Comparison of ENCODE assay signal across 8 cellular contexts in the genomic region with DNA sequence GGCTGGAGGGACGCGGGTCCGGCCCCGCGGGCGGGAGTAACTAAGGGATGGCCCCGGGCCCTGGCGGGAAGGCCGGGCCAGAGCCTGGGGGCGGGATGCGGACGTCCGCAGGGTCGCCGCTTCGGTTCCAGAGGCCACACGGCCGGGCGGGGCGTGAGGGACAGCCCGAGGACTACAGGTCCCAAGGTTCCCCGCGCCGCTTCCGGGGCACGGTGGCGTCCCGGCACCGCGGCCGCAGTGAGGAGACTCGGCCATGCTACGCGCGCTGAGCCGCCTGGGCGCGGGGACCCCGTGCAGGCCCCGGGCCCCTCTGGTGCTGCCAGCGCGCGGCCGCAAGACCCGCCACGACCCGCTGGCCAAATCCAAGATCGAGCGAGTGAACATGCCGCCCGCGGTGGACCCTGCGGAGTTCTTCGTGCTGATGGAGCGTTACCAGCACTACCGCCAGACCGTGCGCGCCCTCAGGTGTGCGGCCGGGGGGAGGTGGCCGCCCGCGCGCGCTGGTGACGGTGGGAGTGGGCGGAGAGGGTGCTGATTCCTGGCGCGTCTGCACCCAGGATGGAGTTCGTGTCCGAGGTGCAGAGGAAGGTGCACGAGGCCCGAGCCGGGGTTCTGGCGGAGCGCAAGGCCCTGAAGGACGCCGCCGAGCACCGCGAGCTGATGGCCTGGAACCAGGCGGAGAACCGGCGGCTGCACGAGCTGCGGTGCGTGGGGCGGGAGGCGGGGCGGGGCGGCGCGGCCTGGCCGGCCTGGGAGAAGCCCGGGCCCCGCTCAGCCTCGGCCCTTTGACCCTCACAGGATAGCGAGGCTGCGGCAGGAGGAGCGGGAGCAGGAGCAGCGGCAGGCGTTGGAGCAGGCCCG. TPM values are rescaled to one million over a fixed set of nuclear protein-coding genes. Genes with fewer than 3 reads are reported as not detected.
DNase-seq lines count a peak whose midpoint lies in the region; ATAC-seq, FAIRE-seq and TF ChIP-seq lines count a peak whose summit lies in the region.

A gene (plus strand): TSS at position 237 of the 861 bp plus-strand sequence. CDS start 17 bp downstream, at position 254.

- CTCF ChIA-PET in Panc1 (lab: Charles Lee) = interaction anchor here (0.5 kb wide), 1 partner anchor 115 kb away, joined by 3 read pairs; no protein-coding TSS in a partner anchor
- CTCF ChIA-PET in naive thymus-derived CD4-positive, alpha-beta T cell (lab: Charles Lee) = no interaction called here

- peak within 1 kb of the TSS; percentile 82 to 95 (median 92) for H3K4me3 Mint-ChIP-seq in naive thymus-derived CD4-positive, alpha-beta T cell
- H3K4me3 Mint-ChIP-seq in stimulated activated memory B cell treated with anti-CD40 and anti-IgM and Interleukin-4, amounts not matched to agents 10 μg/mL and 1 μg/mL and 100 μg/mL, for 72 hours = peak within 1 kb of the TSS; percentile 92

- peak; percentile 63 for DNase-seq in D721Med (ENCODE audit: insufficient read length, low spot score)
- peak; percentile 93 for DNase-seq in HTR-8/SVneo (ENCODE audit: insufficient read length, low spot score)
- no peak for DNase-seq in Panc1 (ENCODE audit: low read depth, low spot score)
- DNase-seq in activated T-helper 1 cell treated with Interleukin-2 at 50 U/mL for 16 hours (ENCODE audit: low read depth) = peak; percentile 63
- DNase-seq in fibroblast of gingiva (ENCODE audit: low read depth) = peak; percentile 88
- DNase-seq in naive thymus-derived CD4-positive, alpha-beta T cell = peak; percentile 63 to 89 (median 76)

- intact Hi-C loops in Panc1 (cut with micrococcal nuclease; ENCODE audit: unreplicated experiment) = no loop called here
- intact Hi-C loops in naive thymus-derived CD4-positive, alpha-beta T cell (cut with micrococcal nuclease) = loop anchor here (1.0 to 5.0 kb wide), 9 partner anchors 111 to 394 kb away; a partner anchor contains a TSS

- no peak for TF ChIP-seq CTCF in D721Med (IDR thresholded peaks at IDR 0.05; ENCODE audit: insufficient read depth, missing control alignments)
- TF ChIP-seq CTCF in Panc1 (IDR thresholded peaks at IDR 0.05) = no peak

- BruUV-seq in Panc1 (replicated peaks; lab: Mats Ljungman, UMichigan) = no TSS peak

- in situ Hi-C loops in Panc1 (cut with HindIII; ENCODE audit: low pct_unique_long_range_greater_than_20kb, low sequenced_read_pairs) = no loop called here

- H3K27me3 Mint-ChIP-seq in naive thymus-derived CD4-positive, alpha-beta T cell = no peaks in the 10 kb centered on the region
- no peaks in the 10 kb centered on the region for H3K27me3 Mint-ChIP-seq in stimulated activated memory B cell treated with anti-CD40 and anti-IgM and Interleukin-4, amounts not matched to agents 10 μg/mL and 1 μg/mL and 100 μg/mL, for 72 hours

- peak; percentile 86 for ATAC-seq in GM21360 (IDR thresholded peaks at IDR 0.05; ENCODE audit: unreplicated experiment)
- ATAC-seq in Panc1 = peak; percentile 96
- ATAC-seq in naive thymus-derived CD4-positive, alpha-beta T cell = peak; percentile 93
- ATAC-seq in stimulated activated memory B cell treated with anti-CD40 and anti-IgM and Interleukin-4, amounts not matched to agents 10 μg/mL and 1 μg/mL and 100 μg/mL, for 72 hours = peak; percentile 97

- H3K4me1 Mint-ChIP-seq in naive thymus-derived CD4-positive, alpha-beta T cell = peaks cover 11 to 23% (median 18%) of the 10 kb centered on the region in 7 donors
- H3K4me1 Mint-ChIP-seq in stimulated activated memory B cell treated with anti-CD40 and anti-IgM and Interleukin-4, amounts not matched to agents 10 μg/mL and 1 μg/mL and 100 μg/mL, for 72 hours = peaks cover 24% of the 10 kb centered on the region

- peaks cover 0 to 15% (median 3%) of the 10 kb centered on the region in 5 donors for H3K36me3 Mint-ChIP-seq in naive thymus-derived CD4-positive, alpha-beta T cell
- H3K36me3 Mint-ChIP-seq in stimulated activated memory B cell treated with anti-CD40 and anti-IgM and Interleukin-4, amounts not matched to agents 10 μg/mL and 1 μg/mL and 100 μg/mL, for 72 hours = peaks cover 31% of the 10 kb centered on the region

- FAIRE-seq in D721Med (lab: Jason Lieb, UNC) = no peak
- FAIRE-seq in HTR-8/SVneo (lab: Jason Lieb, UNC) = peak; percentile 23

- H3K4me3 ChIP-seq in Panc1 (ENCODE audit: low read depth in 2 of 2, low read length in 2 of 2) = peak within 1 kb of the TSS; percentile 82 to 88
- H3K4me3 ChIP-seq in naive thymus-derived CD4-positive, alpha-beta T cell (ENCODE audit: low read length) = peak within 1 kb of the TSS; percentile 91

- H3K27me3 ChIP-seq in Panc1 (ENCODE audit: control insufficient read depth, insufficient read depth, low read length) = no peaks in the 10 kb centered on the region
- H3K27me3 ChIP-seq in naive thymus-derived CD4-positive, alpha-beta T cell (ENCODE audit: control insufficient read depth in 2 of 2, insufficient read depth in 2 of 2, low read length in 2 of 2) = no peaks in the 10 kb centered on the region

- peaks cover 5% of the 10 kb centered on the region; the same call in 1 of the 2 replicates for H3K36me3 ChIP-seq in Panc1 (ENCODE audit: control insufficient read depth, insufficient read depth, low read length)
- H3K36me3 ChIP-seq in naive thymus-derived CD4-positive, alpha-beta T cell (ENCODE audit: control insufficient read depth in 2 of 3, insufficient read depth in 3 of 3, low read length in 3 of 3) = peaks cover 0 to 30% (median 5%) of the 10 kb centered on the region in 3 experiments

- H3K27ac Mint-ChIP-seq in naive thymus-derived CD4-positive, alpha-beta T cell = peak within 1 kb of the TSS; percentile 69 to 90 (median 79)
- peak within 1 kb of the TSS; percentile 85 for H3K27ac Mint-ChIP-seq in stimulated activated memory B cell treated with anti-CD40 and anti-IgM and Interleukin-4, amounts not matched to agents 10 μg/mL and 1 μg/mL and 100 μg/mL, for 72 hours

- H3K27ac ChIP-seq in Panc1 (ENCODE audit: low read length) = peak within 1 kb of the TSS; percentile 86
- peak within 1 kb of the TSS; percentile 70 for H3K27ac ChIP-seq in naive thymus-derived CD4-positive, alpha-beta T cell (ENCODE audit: low read depth, low read length)

- peaks cover 8% of the 10 kb centered on the region for H3K4me1 ChIP-seq in Panc1 (ENCODE audit: control insufficient read depth, insufficient read depth, low read length)
- H3K4me1 ChIP-seq in naive thymus-derived CD4-positive, alpha-beta T cell (ENCODE audit: control insufficient read depth in 2 of 2, insufficient read depth in 2 of 2, low read length in 2 of 2) = peaks cover 4 to 11% of the 10 kb centered on the region in 2 donors

- no peaks in the 10 kb centered on the region for H3K9me3 ChIP-seq in Panc1 (ENCODE audit: control insufficient read depth, insufficient read depth, low read depth, low read length)
- H3K9me3 ChIP-seq in naive thymus-derived CD4-positive, alpha-beta T cell (ENCODE audit: control insufficient read depth in 2 of 3, low read length in 3 of 3) = no peaks in the 10 kb centered on the region

- H3K9me3 Mint-ChIP-seq in naive thymus-derived CD4-positive, alpha-beta T cell = no peaks in the 10 kb centered on the region
- no peaks in the 10 kb centered on the region for H3K9me3 Mint-ChIP-seq in stimulated activated memory B cell treated with anti-CD40 and anti-IgM and Interleukin-4, amounts not matched to agents 10 μg/mL and 1 μg/mL and 100 μg/mL, for 72 hours

- POLR2A ChIA-PET in Panc1 (lab: Charles Lee) = no interaction called here
- POLR2A ChIA-PET in naive thymus-derived CD4-positive, alpha-beta T cell (lab: Charles Lee) = interaction anchor here (0.6 to 1.5 kb wide), 4 partner anchors 24 to 134 kb away, joined by 3 to 6 read pairs (median 3); no protein-coding TSS in a partner anchor

RNA-seq across cellular contexts. Expression of the gene that starts here (rescaled TPM):
- total RNA-seq in Panc1 (2021; ENCODE audit: unreplicated experiment) = 52.7 TPM
- 90.5 TPM for polyA plus RNA-seq in Panc1 (2012; ENCODE audit: insufficient read length)
- total RNA-seq in naive thymus-derived CD4-positive, alpha-beta T cell = 10 to 100 TPM; 22.2 to 41.6 (median 29.5) TPM
- polyA plus RNA-seq in naive thymus-derived CD4-positive, alpha-beta T cell = 10 to 100 TPM; 71.6 to 94.2 TPM
